In the genomic region with DNA sequence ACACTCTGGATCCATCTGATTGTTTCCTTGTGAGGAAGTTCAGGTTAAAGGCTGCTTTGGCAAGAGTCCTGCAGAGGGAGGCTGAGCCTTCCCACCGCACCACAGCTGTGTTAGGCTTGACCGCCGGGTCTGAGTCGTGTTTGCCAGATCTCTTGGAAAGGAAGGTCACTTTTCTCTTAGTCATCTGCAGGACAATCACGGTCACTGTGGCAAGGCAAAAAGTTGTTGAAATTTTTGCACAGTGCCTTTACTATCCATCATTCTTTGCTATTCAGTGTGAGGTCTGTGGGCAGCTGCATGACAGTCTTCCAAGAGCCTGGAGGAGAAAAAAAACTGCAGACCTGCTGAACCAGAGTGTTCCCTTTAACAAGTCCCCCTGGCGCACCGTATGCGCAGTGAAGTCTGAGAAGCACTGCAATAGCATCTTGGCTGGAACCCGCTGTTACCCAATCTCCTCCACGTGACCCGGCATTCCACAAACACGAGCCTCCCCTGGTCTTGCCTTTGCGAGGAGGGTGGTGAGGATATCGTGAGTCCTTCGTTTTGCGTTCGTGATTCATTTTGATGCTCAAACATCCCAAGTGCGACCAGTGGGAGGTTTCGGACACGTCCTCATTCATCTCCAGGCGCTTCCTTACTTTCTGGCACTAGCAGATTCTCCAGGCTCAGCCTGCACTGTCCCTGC, we compare ENCODE assay signal across 8 cellular contexts. TPM values are rescaled to one million over a fixed set of nuclear protein-coding genes. Genes with fewer than 3 reads are reported as not detected.
DNase-seq lines count a peak whose midpoint lies in the region; ATAC-seq and TF ChIP-seq lines count a peak whose summit lies in the region.

No MANE protein-coding gene starts in this region.

- peaks cover 5% of the 10 kb centered on the region for H3K4me1 ChIP-seq in body of pancreas

- intact Hi-C loops in body of pancreas (cut with DNase I), result no loop called here

- TF ChIP-seq CTCF in body of pancreas (IDR thresholded peaks at IDR 0.05), result no peak

- H3K27me3 ChIP-seq in body of pancreas, result no peaks in the 10 kb centered on the region

- DNase-seq in HT1080 (ENCODE audit: low read depth) (peak; percentile 84), body of pancreas (peak in 3 of 4 donors; percentile 47 to 64 (median 55)), left kidney (ENCODE audit: low read depth, low spot score) (peak; percentile 86), superior temporal gyrus (ENCODE audit: extremely low spot score) (peak; percentile 86), NCI-H1436 (lab: John Stamatoyannopoulos, UW) (no peak), iPS-NIHi7 (ENCODE audit: extremely low spot score) (no peak)
- no peak for DNase-seq in central memory CD4-positive, alpha-beta T cell

- ATAC-seq in body of pancreas (peak; percentile 13), HG02610 (IDR thresholded peaks at IDR 0.05; ENCODE audit: unreplicated experiment) (no peak)

- no peaks in the 10 kb centered on the region for H3K9me3 ChIP-seq in body of pancreas

- WGBS in body of pancreas, 2 donors, result 75 to 84% methylated on average over 20 to 21 of the region's 21 CpGs

- peak overlapping the region in 1 of 4 donors; percentile 11 for H3K27ac ChIP-seq in body of pancreas

- TF ChIP-seq POLR2A in body of pancreas (IDR thresholded peaks at IDR 0.05), result no peak

- H3K4me3 ChIP-seq in body of pancreas, result no peak overlapping the region

- H3K36me3 ChIP-seq in body of pancreas (replicated peaks in 1 of 2; ENCODE audit: insufficient read depth in 1 of 2, low read depth in 2 of 2), result no peaks in the 10 kb centered on the region

RNA-seq across cellular contexts. Expression of a gene that starts 23.0 kb away (rescaled TPM):
- 68.0 and 68.8 TPM in 2 replicates for total RNA-seq in HT1080 (2014; rRNA removed; shearing (Covaris generic))
- 47.8 and 48.5 TPM in 2 replicates for polyA plus RNA-seq in HT1080 (2015; cell fraction: cytosol; rRNA removed)
- polyA plus RNA-seq in HT1080 (2015; cell fraction: nucleus; rRNA removed), result 36.4 and 40.8 TPM in 2 replicates
- 10 to 100 TPM; 24.4 to 43.5 TPM for total RNA-seq in body of pancreas

Comparison
In these comparisons a context has a peak if more than half of its experiments do, and no peak if none do; other contexts are left out.
1. DNase-seq: peak in HT1080 (single experiment), body of pancreas (3 of 4), left kidney (single experiment) and superior temporal gyrus (single experiment); none in NCI-H1436 (single experiment), central memory CD4-positive, alpha-beta T cell (single experiment) and iPS-NIHi7 (single experiment).